10 cellular contexts compared by ENCODE assay signal in the genomic region with DNA sequence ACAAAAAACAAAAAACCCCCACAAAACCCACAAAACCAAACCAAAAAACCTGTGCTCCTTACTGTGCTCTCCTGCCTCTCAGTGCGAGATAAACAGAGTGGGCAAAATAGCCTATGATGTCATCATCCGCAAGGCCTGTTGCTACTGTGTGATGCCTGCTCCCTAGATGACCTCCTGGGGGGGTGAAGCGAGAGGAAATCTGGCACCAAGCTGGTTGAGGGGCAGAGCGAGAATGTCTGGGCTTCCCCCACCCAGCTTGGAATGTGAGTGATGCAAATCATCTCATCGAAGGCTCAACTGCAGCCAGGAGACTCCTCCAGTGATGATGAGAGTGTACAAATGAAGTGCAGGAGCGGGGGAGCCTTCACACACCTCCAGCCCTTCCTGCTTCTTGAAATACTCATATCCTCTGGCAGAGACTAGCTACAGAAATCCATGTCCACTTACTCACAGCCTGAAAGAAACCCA. TPM values are rescaled to one million over a fixed set of nuclear protein-coding genes. Genes with fewer than 3 reads are reported as not detected.
A peak's percentile ranks its signal among the peaks of the same experiment; 100 is the strongest.
DNase-seq lines count a peak whose midpoint lies in the region; ATAC-seq, FAIRE-seq and TF ChIP-seq lines count a peak whose summit lies in the region.
"Had no signal": no experiment of that assay in that cellular context is flagged by ENCODE, and none has a peak within 500 bp of the region (broad histone marks: within the 10 kb centered on the region; RNA-seq: fewer than 3 reads in every experiment).

No MANE protein-coding gene starts in this region.

- H3K4me1 ChIP-seq in HUES6 (ENCODE audit: control insufficient read depth, insufficient read depth, low read length): peaks cover 17% of the 10 kb centered on the region

- H3K4me3 ChIP-seq in HUES6 (ENCODE audit: low read depth, low read length): no peak overlapping the region
- H3K4me3 ChIP-seq: SK-N-MC had no signal

- no peaks in the 10 kb centered on the region for H3K9me3 ChIP-seq in HUES6 (ENCODE audit: control insufficient read depth, insufficient read depth, low read depth, low read length)

- H3K36me3 ChIP-seq in HUES6 (ENCODE audit: control insufficient read depth, insufficient read depth, low read length): no peaks in the 10 kb centered on the region

- peak overlapping the region; percentile 3 for H3K9ac ChIP-seq in HUES6 (ENCODE audit: low read length)

- peak; percentile 44 for DNase-seq in GM10266 (ENCODE audit: extremely low spot score)
- DNase-seq in fibroblast of peridontal ligament (ENCODE audit: extremely low read depth): peak; percentile 97
- peak; percentile 42 for DNase-seq in stimulated activated naive CD8-positive, alpha-beta T cell treated with anti-CD3 and anti-CD28 coated beads, Interleukin-15, Interleukin-2, amounts not matched to agents 100 U/mL and 50 U/mL, for 24 hours
- no peak for DNase-seq in COLO668 (lab: John Stamatoyannopoulos, UW; ENCODE audit: unreplicated experiment)
- no peak for DNase-seq in NCI-H2227 treated with DMSO at 0.1 percent for 48 hours (lab: John Stamatoyannopoulos, UW)
- DNase-seq in frontal cortex (ENCODE audit: low spot score in 2 of 2): no peak

- H3K27me3 ChIP-seq in HUES6 (ENCODE audit: control insufficient read depth, insufficient read depth, low read length): no peaks in the 10 kb centered on the region

- no peak for TF ChIP-seq CTCF in GM10266 (IDR thresholded peaks at IDR 0.05; ENCODE audit: control insufficient read depth, insufficient read depth, low read depth, missing control alignments)

- FAIRE-seq in frontal cortex (lab: Jason Lieb, UNC): no peak
- FAIRE-seq: islet of Langerhans had no signal

- ATAC-seq in GM21619 (IDR thresholded peaks at IDR 0.05; ENCODE audit: unreplicated experiment): peak; percentile 49
- peak; percentile 41 for ATAC-seq in stimulated activated naive CD8-positive, alpha-beta T cell treated with anti-CD3 and anti-CD28 coated beads, Interleukin-15, Interleukin-2, amounts not matched to agents 100 U/mL and 50 U/mL, for 24 hours

- H3K27ac ChIP-seq in HUES6 (ENCODE audit: low read depth, low read length): no peak overlapping the region
- H3K27ac ChIP-seq: SK-N-MC had no signal

RNA-seq across cellular contexts. Expression of a gene that starts 57.7 kb away (rescaled TPM):
- 104 TPM for total RNA-seq in frontal cortex

Comparison
In these comparisons a context has a peak if more than half of its experiments do, and no peak if none do; other contexts are left out.
1. DNase-seq: peak in GM10266 (single experiment), fibroblast of peridontal ligament (single experiment) and stimulated activated naive CD8-positive, alpha-beta T cell treated with anti-CD3 and anti-CD28 coated beads, Interleukin-15, Interleukin-2, amounts not matched to agents 100 U/mL and 50 U/mL, for 24 hours (single experiment); none in COLO668 (single experiment), NCI-H2227 treated with DMSO at 0.1 percent for 48 hours (single experiment) and frontal cortex (0 of 2).